Comparison of ENCODE assay signal across 22 cellular contexts in the genomic region with DNA sequence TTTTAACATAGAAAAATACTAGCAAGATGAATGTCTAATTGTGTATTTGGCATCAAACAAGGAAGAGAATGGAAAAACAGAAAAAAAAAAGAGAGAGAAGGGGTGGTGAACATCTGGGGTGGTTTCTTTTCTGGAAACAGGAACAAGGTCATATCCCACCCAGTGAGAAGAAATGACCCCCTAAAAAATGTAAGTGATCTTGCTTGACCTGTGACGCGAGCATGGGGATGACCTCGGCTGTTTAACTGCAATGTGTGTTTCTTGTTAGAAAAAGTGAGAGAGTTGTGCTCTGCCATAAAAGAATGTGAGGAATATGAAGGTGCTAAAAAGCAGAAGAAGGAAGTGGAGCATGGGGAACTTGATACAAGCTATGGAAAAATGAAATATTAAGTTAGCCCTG.
"Had no signal": no experiment of that assay in that cellular context is flagged by ENCODE, and none has a peak within 500 bp of the region (broad histone marks: within the 10 kb centered on the region; RNA-seq: fewer than 3 reads in every experiment).

No MANE protein-coding gene starts in this region.

- DNase-seq: Karpas-422, KG1, MG63, MV-4-11, NCI-H1048, NCI-H1105, NCI-H1417 treated with DMSO at 0.1 percent for 48 hours, NCI-H146, NCI-H1694 treated with DMSO at 0.1 percent for 48 hours, NCI-H1930, NCI-H2081, NCI-H2107, NCI-H226, NCI-H446, NCI-H510A, NCI-H524 treated with DMSO at 0.1 percent for 48 hours, NCI-H69, NCI-H774, Right ventricle myocardium superior, RPMI8226, SIG-M5, SW 1271 had no signal
